ENCODE assay signal across 8 cellular contexts in the genomic region with DNA sequence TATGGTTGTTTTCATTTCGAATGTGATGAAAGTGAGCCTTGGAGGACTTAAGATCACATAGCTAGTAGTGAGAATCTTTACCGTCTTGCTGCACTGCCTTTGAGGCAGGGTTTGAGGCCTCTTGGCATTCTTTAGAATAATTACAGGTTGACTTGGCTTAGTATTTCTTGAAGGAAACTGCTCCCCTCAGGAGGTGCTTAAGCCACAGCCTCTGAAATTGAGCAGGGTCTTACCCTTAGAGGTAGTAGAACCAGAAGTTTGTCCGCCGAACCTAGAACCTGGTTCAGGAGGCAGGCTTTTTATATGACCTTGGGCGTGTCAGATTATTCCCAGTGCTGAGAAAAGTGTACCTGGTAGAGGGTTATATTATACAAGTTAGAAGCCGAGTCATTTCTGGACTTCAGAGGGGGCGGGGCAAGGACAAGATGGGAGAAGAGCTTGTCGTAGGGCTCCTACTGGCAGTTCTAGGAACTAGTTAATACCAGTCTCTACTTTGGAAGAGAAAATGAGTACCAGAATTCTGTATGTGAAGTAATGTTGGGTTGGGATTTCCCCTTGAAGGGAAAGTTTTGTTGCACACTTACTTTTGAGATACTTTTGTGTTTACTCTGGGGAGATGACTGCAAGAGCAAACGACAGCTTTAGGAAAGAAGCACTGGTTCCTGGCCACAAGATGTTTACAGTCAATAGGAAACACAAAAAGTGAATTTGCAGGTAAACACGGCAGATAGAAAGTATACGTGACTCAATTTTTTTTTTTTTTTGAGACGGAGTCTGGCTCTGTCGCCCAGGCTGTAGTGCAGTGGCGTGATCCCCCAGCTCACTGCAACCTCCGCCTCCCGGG. TPM values are rescaled to one million over a fixed set of nuclear protein-coding genes. Genes with fewer than 3 reads are reported as not detected.
A peak's percentile ranks its signal among the peaks of the same experiment; 100 is the strongest.
DNase-seq lines count a peak whose midpoint lies in the region; ATAC-seq and TF ChIP-seq lines count a peak whose summit lies in the region.

No MANE protein-coding gene starts in this region.

- BruUV-seq in OCI-LY7 (replicated peaks; lab: Mats Ljungman, UMichigan): no TSS peak

- peaks cover 13% of the 10 kb centered on the region; the same call in 1 of the 2 replicates for H4K20me1 ChIP-seq in OCI-LY7 (ENCODE audit: insufficient read depth, low read length)

- H2AFZ ChIP-seq in OCI-LY7 (ENCODE audit: low read length) (no peak overlapping the region), parathyroid adenoma (peak overlapping the region; percentile 68)

- no peaks in the 10 kb centered on the region for H3K27me3 Mint-ChIP-seq in activated T-cell treated with anti-CD3 and anti-CD28 coated beads, Interleukin-2, amount 50 U/mL, for 24 hours

- H3K9me2 ChIP-seq in OCI-LY7 (ENCODE audit: insufficient read depth, low read length): no peaks in the 10 kb centered on the region

- H3K27ac Mint-ChIP-seq in activated T-cell treated with anti-CD3 and anti-CD28 coated beads, Interleukin-2, amount 50 U/mL, for 24 hours: peak overlapping the region; percentile 90

- no peaks in the 10 kb centered on the region; the same call in 1 of the 2 replicates for H3K9me3 ChIP-seq in OCI-LY7 (ENCODE audit: low read length)
- no peaks in the 10 kb centered on the region for H3K9me3 ChIP-seq in parathyroid adenoma (ENCODE audit: control insufficient read depth, low read length)

- peak; percentile 44 for TF ChIP-seq CTCF in OCI-LY7 (conservative IDR thresholded peaks at IDR 0.05; ENCODE audit: low read length)
- peak; percentile 45 for TF ChIP-seq CTCF in fibroblast of the aortic adventitia (IDR thresholded peaks at IDR 0.05; ENCODE audit: insufficient read depth, low read length)
- TF ChIP-seq CTCF in parathyroid adenoma (IDR thresholded peaks at IDR 0.05): no peak

- H3K4me1 ChIP-seq in OCI-LY7 (ENCODE audit: insufficient read depth, low read length, poor library complexity, severe bottlenecking): peaks cover 14% of the 10 kb centered on the region
- H3K4me1 ChIP-seq in parathyroid adenoma: peaks cover 5% of the 10 kb centered on the region

- H3K4me3 Mint-ChIP-seq in activated T-cell treated with anti-CD3 and anti-CD28 coated beads, Interleukin-2, amount 50 U/mL, for 24 hours: peak overlapping the region; percentile 81

- H3K4me3 ChIP-seq in OCI-LY7 (ENCODE audit: low read depth, low read length, poor library complexity, severe bottlenecking) (peak overlapping the region; percentile 91), fibroblast of the aortic adventitia (ENCODE audit: low read depth, low read length) (peak overlapping the region; percentile 82), parathyroid adenoma (ENCODE audit: low read depth, low read length) (peak overlapping the region; percentile 72)

- peaks cover 57% of the 10 kb centered on the region for H3K36me3 Mint-ChIP-seq in activated T-cell treated with anti-CD3 and anti-CD28 coated beads, Interleukin-2, amount 50 U/mL, for 24 hours (ENCODE audit: low read depth)

- peak overlapping the region; percentile 58 for H3K9ac ChIP-seq in parathyroid adenoma

- CTCF ChIA-PET in OCI-LY7 (lab: Charles Lee; ENCODE audit: unreplicated experiment): interaction anchor here (1.0 kb wide), 1 partner anchor 16 kb away, joined by 4 read pairs; no protein-coding TSS in a partner anchor

- ATAC-seq in GM18517 (IDR thresholded peaks at IDR 0.05; ENCODE audit: unreplicated experiment) (peak; percentile 28), HG03066 (IDR thresholded peaks at IDR 0.05; ENCODE audit: low read depth, unreplicated experiment) (peak; percentile 36)

- H3K4me1 Mint-ChIP-seq in activated T-cell treated with anti-CD3 and anti-CD28 coated beads, Interleukin-2, amount 50 U/mL, for 24 hours (ENCODE audit: low read depth): peaks cover 53% of the 10 kb centered on the region

- H3K9me3 Mint-ChIP-seq in activated T-cell treated with anti-CD3 and anti-CD28 coated beads, Interleukin-2, amount 50 U/mL, for 24 hours: peaks cover 2% of the 10 kb centered on the region

- H3K4me2 ChIP-seq in OCI-LY7 (ENCODE audit: low read length) (peak overlapping the region; percentile 92), parathyroid adenoma (ENCODE audit: low read length) (peak overlapping the region; percentile 77)

- H3K79me2 ChIP-seq in OCI-LY7 (ENCODE audit: insufficient read depth, low read depth, low read length): peaks cover 52% of the 10 kb centered on the region
- H3K79me2 ChIP-seq in parathyroid adenoma: peaks cover 31% of the 10 kb centered on the region

- DNase-seq in ACHN (peak; percentile 77), OCI-LY7 (ENCODE audit: low spot score) (peak; percentile 48), fibroblast of the aortic adventitia (ENCODE audit: low read depth) (peak; percentile 62)
- peak; percentile 74 for DNase-seq in activated T-cell treated with anti-CD3 and anti-CD28 coated beads, Interleukin-2, amount 50 U/mL, for 24 hours
- no peak for DNase-seq in NK-92 treated with Interleukin-12 subunit alpha and Interleukin-12 subunit beta, amount 100 ng/mL, for 24 hours (lab: John Stamatoyannopoulos, UW)

- in situ Hi-C loops in ACHN (cut with HindIII; ENCODE audit: low pct_ligation_motif_present, low pct_unique_long_range_greater_than_20kb, low sequenced_read_pairs): no loop called here

- peaks cover 40% of the 10 kb centered on the region for H3K36me3 ChIP-seq in OCI-LY7 (ENCODE audit: insufficient read depth, low read length)
- no peaks in the 10 kb centered on the region for H3K36me3 ChIP-seq in parathyroid adenoma (ENCODE audit: control insufficient read depth, insufficient read depth, low read length)

- H3K27ac ChIP-seq in OCI-LY7 (ENCODE audit: low read depth, low read length, poor library complexity, severe bottlenecking): peak overlapping the region; percentile 47
- H3K27ac ChIP-seq in parathyroid adenoma: peak overlapping the region; percentile 90

- H3K27me3 ChIP-seq in parathyroid adenoma (ENCODE audit: control insufficient read depth, insufficient read depth, low read length): no peaks in the 10 kb centered on the region

- intact Hi-C loops in OCI-LY7 (cut with micrococcal nuclease; ENCODE audit: unreplicated experiment): loop anchor here (5.0 kb wide), 1 partner anchor 308 kb away; a partner anchor contains a TSS

- POLR2A ChIA-PET in OCI-LY7 (lab: Charles Lee): interaction anchor here (0.6 to 3.0 kb wide), 10 partner anchors 10 to 886 kb away, joined by 3 to 12 read pairs (median 3); a partner anchor contains a TSS

RNA-seq across cellular contexts. Expression of a gene that starts 1.3 kb away (rescaled TPM):
- 28.1 and 29.4 TPM in 2 replicates for total RNA-seq in OCI-LY7 (2014; rRNA removed; shearing (Covaris generic))
- total RNA-seq in OCI-LY7 (2022) (55.7 and 61.1 TPM in 2 replicates), fibroblast of the aortic adventitia (ENCODE audit: low replicate concordance) (68.9 and 143 TPM in 2 replicates)
